22 cellular contexts compared by ENCODE assay signal in the genomic region with DNA sequence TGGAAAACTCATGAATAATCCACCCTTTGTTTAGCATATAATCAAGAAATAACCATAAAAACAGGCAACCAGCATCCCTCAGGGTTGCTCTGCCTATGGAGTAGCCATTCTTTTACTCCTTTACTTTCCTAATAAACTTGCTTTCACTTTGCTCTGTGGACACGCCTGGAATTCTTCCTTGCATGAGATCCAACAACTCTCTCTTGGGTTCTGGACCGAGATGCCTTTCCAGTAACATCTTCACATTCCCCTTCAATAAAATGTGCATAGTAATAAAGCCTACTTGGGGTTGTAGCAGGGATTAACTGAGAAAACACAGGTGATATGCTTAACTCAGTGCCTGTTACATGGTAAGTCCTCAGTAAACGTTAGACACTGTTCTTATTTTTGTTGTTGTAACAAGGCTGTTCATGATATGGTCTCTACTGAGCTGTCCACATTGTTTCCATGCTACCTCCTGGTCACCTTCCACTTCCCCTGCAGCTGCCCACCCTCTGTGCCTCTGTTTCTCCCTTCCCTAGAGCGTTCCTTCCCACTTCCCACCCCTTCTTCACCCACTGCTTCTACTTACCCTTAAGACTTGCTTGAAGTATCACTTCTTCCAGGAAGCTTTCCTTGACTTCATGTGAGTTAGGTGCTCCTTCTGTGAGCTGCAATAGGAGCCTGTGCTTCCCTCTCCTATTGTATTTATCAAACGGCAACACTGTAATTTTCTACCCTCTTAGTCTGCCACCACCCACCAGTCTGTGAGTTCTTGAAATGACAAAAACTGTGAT.
"Had no signal": no experiment of that assay in that cellular context is flagged by ENCODE, and none has a peak within 500 bp of the region (broad histone marks: within the 10 kb centered on the region; RNA-seq: fewer than 3 reads in every experiment).

No MANE protein-coding gene starts in this region.

- H3K4me3 Mint-ChIP-seq: activated naive CD8-positive, alpha-beta T cell treated with anti-CD3 and anti-CD28 coated beads, Interleukin-2, amount 10 ng/mL, durations not matched to agents 7 days and 5 days; mesothelial cell of epicardium; nephron; stimulated activated memory B cell treated with anti-CD40 and anti-IgM and Interleukin-4, amounts not matched to agents 10 μg/mL and 1 μg/mL and 100 μg/mL, for 72 hours had no signal

- H3K27ac ChIP-seq: body of pancreas, esophagus muscularis mucosa, WERI-Rb-1 had no signal

- ATAC-seq: body of pancreas; left lobe of liver; stimulated activated memory B cell treated with anti-CD40 and anti-IgM and Interleukin-4, amounts not matched to agents 10 μg/mL and 1 μg/mL and 100 μg/mL, for 72 hours had no signal

- H3K36me3 ChIP-seq: esophagus muscularis mucosa, WERI-Rb-1 had no signal

- H3K27me3 ChIP-seq: body of pancreas, esophagus muscularis mucosa had no signal

- H3K9me3 ChIP-seq: body of pancreas, esophagus muscularis mucosa had no signal

- H3K36me3 Mint-ChIP-seq: mesothelial cell of epicardium had no signal

- H3K9me3 Mint-ChIP-seq: mesothelial cell of epicardium; nephron; stimulated activated memory B cell treated with anti-CD40 and anti-IgM and Interleukin-4, amounts not matched to agents 10 μg/mL and 1 μg/mL and 100 μg/mL, for 72 hours had no signal

- DNase-seq: activated CD4-positive, alpha-beta T cell treated with anti-CD3 and anti-CD28 coated beads for 1 hour; activated CD4-positive, alpha-beta T cell treated with anti-CD3 and anti-CD28 coated beads, Interleukin-2, amount 50 U/mL, for 48 hours; activated naive CD8-positive, alpha-beta T cell treated with anti-CD3 and anti-CD28 coated beads, Interleukin-2, amount 10 ng/mL, durations not matched to agents 7 days and 5 days; activated T-cell treated with anti-CD3 and anti-CD28 coated beads for 4 hours; body of pancreas; dermis blood vessel endothelial cell; effector memory CD4-positive, alpha-beta T cell; hippocampal formation; kidney; nucleus accumbens; posterior cingulate gyrus; retina; stimulated activated CD4-positive, alpha-beta T cell treated with anti-CD3 and anti-CD28 coated beads, Interleukin-4, amount 100 ng/mL, for 24 hours; SW 1271; WERI-Rb-1 had no signal

- H3K4me3 ChIP-seq: body of pancreas, esophagus muscularis mucosa, skin epidermis had no signal

- H3K27ac Mint-ChIP-seq: activated naive CD8-positive, alpha-beta T cell treated with anti-CD3 and anti-CD28 coated beads, Interleukin-2, amount 10 ng/mL, durations not matched to agents 7 days and 5 days; activated T-helper 1 cell treated with anti-CD3 and anti-CD28 coated beads, Interleukin-12 subunit alpha, Interleukin-12 subunit beta, Interleukin-2, Interleukin-4 antibody, amounts not matched to agents 30 ng/mL and 10 ng/mL and 1 ng/mL, durations not matched to agents 14 hours and 24 hours and 36 hours; mesothelial cell of epicardium; nephron; stimulated activated memory B cell treated with anti-CD40 and anti-IgM and Interleukin-4, amounts not matched to agents 10 μg/mL and 1 μg/mL and 100 μg/mL, for 72 hours had no signal

- H3K27me3 Mint-ChIP-seq: activated naive CD8-positive, alpha-beta T cell treated with anti-CD3 and anti-CD28 coated beads, Interleukin-2, amount 10 ng/mL, durations not matched to agents 7 days and 5 days; stimulated activated memory B cell treated with anti-CD40 and anti-IgM and Interleukin-4, amounts not matched to agents 10 μg/mL and 1 μg/mL and 100 μg/mL, for 72 hours had no signal
